8 cellular contexts compared by ENCODE assay signal in the genomic region with DNA sequence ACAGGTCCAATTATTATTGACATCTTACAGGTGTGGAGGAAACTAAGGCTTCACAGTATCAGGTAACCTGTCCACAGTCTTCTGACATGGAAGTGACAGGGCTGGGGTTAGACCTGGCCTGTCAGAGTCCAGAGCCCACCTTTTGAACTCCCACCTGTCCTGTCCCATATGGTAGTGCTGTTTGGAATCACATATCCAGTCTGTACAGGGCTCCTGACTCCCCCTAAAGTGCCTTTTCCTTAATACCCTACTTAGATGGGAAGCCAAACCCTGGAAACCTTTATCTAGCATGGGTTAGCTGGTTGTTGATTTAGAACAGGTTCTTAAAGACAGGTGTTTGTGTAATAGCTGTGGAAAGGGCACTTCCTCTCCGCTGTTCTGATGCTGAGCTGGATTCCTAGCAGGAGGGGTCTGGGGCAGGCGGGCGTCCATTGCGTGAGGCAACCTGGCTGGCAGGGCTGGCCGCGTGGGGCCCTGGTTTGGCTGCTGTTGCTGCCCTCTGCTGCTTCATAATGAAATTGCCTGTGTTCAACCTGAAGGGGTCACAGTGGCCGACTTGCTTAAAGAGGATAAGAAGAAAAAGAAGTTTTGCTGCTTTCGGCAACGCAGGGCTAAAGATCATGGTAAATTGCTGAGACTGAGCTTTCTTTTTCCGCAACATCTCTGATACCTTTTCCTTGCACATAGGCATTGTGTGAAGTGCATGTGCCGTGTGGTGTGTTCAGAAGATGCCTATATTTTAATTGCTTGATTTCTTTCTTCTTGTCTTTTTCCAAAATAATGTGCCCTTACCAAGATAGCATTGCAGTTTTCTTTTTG.
DNase-seq lines count a peak whose midpoint lies in the region; ATAC-seq and TF ChIP-seq lines count a peak whose summit lies in the region.

No MANE protein-coding gene starts in this region.

- no peak overlapping the region for H3K4me3 Mint-ChIP-seq in activated naive CD8-positive, alpha-beta T cell treated with anti-CD3 and anti-CD28 coated beads, Interleukin-2, amount 10 ng/mL, durations not matched to agents 7 days and 5 days

- H3K9me3 ChIP-seq in cardiac muscle cell (ENCODE audit: low read depth) = no peaks in the 10 kb centered on the region
- no peaks in the 10 kb centered on the region for H3K9me3 ChIP-seq in vagina

- POLR2A ChIA-PET in activated naive CD8-positive, alpha-beta T cell treated with anti-CD3 and anti-CD28 coated beads, Interleukin-2, amount 10 ng/mL, durations not matched to agents 7 days and 5 days (lab: Charles Lee) = no interaction called here

- peak; percentile 64 for ATAC-seq in GM19452 (IDR thresholded peaks at IDR 0.05; ENCODE audit: unreplicated experiment)
- peak; percentile 84 for ATAC-seq in activated naive CD8-positive, alpha-beta T cell treated with anti-CD3 and anti-CD28 coated beads, Interleukin-2, amount 10 ng/mL, durations not matched to agents 7 days and 5 days (ENCODE audit: low read depth)

- H3K27ac ChIP-seq in cardiac muscle cell (peak overlapping the region; percentile 92), vagina (no peak overlapping the region)

- H3K27ac Mint-ChIP-seq in activated naive CD8-positive, alpha-beta T cell treated with anti-CD3 and anti-CD28 coated beads, Interleukin-2, amount 10 ng/mL, durations not matched to agents 7 days and 5 days = no peak overlapping the region

- DNase-seq in C1 segment of cervical spinal cord (lab: John Stamatoyannopoulos, UW) (peak in 10 of 14 donors; percentile 15 to 79 (median 46)), LoVo (ENCODE audit: low spot score) (peak; percentile 59), SKM-1 (lab: John Stamatoyannopoulos, UW; ENCODE audit: unreplicated experiment) (peak; percentile 49), cardiac muscle cell (ENCODE audit: low read depth in 1 of 2, low spot score in 1 of 2) (peak; percentile 78 to 93), posterior vena cava (ENCODE audit: low spot score) (peak; percentile 91), vagina (ENCODE audit: extremely low spot score in 2 of 2) (peak; percentile 62 to 87)
- DNase-seq in activated naive CD8-positive, alpha-beta T cell treated with anti-CD3 and anti-CD28 coated beads, Interleukin-2, amount 10 ng/mL, durations not matched to agents 7 days and 5 days = peak; percentile 62

- H3K27me3 ChIP-seq in cardiac muscle cell (no peaks in the 10 kb centered on the region), vagina (no peaks in the 10 kb centered on the region)

- TF ChIP-seq CTCF in cardiac muscle cell (IDR thresholded peaks at IDR 0.05; ENCODE audit: low read depth, low read length) (peak; percentile 84), vagina (IDR thresholded peaks at IDR 0.05) (peak; percentile 63 to 80 (median 77))

- H3K36me3 Mint-ChIP-seq in activated naive CD8-positive, alpha-beta T cell treated with anti-CD3 and anti-CD28 coated beads, Interleukin-2, amount 10 ng/mL, durations not matched to agents 7 days and 5 days = no peaks in the 10 kb centered on the region

- no peak overlapping the region for H3K4me3 ChIP-seq in cardiac muscle cell
- H3K4me3 ChIP-seq in vagina = no peak overlapping the region

- H3K4me1 Mint-ChIP-seq in activated naive CD8-positive, alpha-beta T cell treated with anti-CD3 and anti-CD28 coated beads, Interleukin-2, amount 10 ng/mL, durations not matched to agents 7 days and 5 days = peaks cover 10% of the 10 kb centered on the region

- peaks cover 89% of the 10 kb centered on the region for H3K4me1 ChIP-seq in cardiac muscle cell (ENCODE audit: low read depth)
- H3K4me1 ChIP-seq in vagina = no peaks in the 10 kb centered on the region

- no peaks in the 10 kb centered on the region for H3K36me3 ChIP-seq in cardiac muscle cell
- H3K36me3 ChIP-seq in vagina = no peaks in the 10 kb centered on the region

- TF ChIP-seq POLR2A in vagina (IDR thresholded peaks at IDR 0.05) = no peak

- peaks cover 4% of the 10 kb centered on the region for H3K27me3 Mint-ChIP-seq in activated naive CD8-positive, alpha-beta T cell treated with anti-CD3 and anti-CD28 coated beads, Interleukin-2, amount 10 ng/mL, durations not matched to agents 7 days and 5 days

- intact Hi-C loops in posterior vena cava (cut with DNase I) = loop anchor here (10.0 kb wide), 1 partner anchor 415 kb away; no protein-coding TSS in a partner anchor
- intact Hi-C loops in vagina (cut with DNase I) = no loop called here

- no peaks in the 10 kb centered on the region for H3K9me3 Mint-ChIP-seq in activated naive CD8-positive, alpha-beta T cell treated with anti-CD3 and anti-CD28 coated beads, Interleukin-2, amount 10 ng/mL, durations not matched to agents 7 days and 5 days
